30 cellular contexts compared by ENCODE assay signal in genomic region chr22:49035818-49036457, GRCh38.
"Had no signal": no experiment of that assay in that cellular context is flagged by ENCODE, and none has a peak within 500 bp of the region (broad histone marks: within the 10 kb centered on the region; RNA-seq: fewer than 3 reads in every experiment).

No MANE protein-coding gene starts in this region.

- H3K36me3 ChIP-seq: brain microvascular endothelial cell, Peyer's patch, WERI-Rb-1 had no signal

- H3K4me1 ChIP-seq: Peyer's patch had no signal

- H3K4me3 Mint-ChIP-seq: activated CD4-positive, alpha-beta memory T cell treated with anti-CD3 and anti-CD28 coated beads, Interleukin-2, amount 10 ng/mL, durations not matched to agents 7 days and 5 days; activated CD8-positive, alpha-beta memory T cell treated with anti-CD3 and anti-CD28 coated beads, Interleukin-2, amount 10 ng/mL, durations not matched to agents 7 days and 5 days; activated naive CD4-positive, alpha-beta T cell treated with anti-CD3 and anti-CD28 coated beads, Interleukin-2, amount 10 ng/mL, durations not matched to agents 7 days and 5 days; activated naive CD8-positive, alpha-beta T cell; activated naive CD8-positive, alpha-beta T cell treated with anti-CD3 and anti-CD28 coated beads, Interleukin-2, amount 50 U/mL, for 24 hours; T-cell; T-helper 17 cell had no signal

- ATAC-seq: activated CD8-positive, alpha-beta memory T cell treated with anti-CD3 and anti-CD28 coated beads, Interleukin-2, amount 10 ng/mL, durations not matched to agents 7 days and 5 days; activated naive CD8-positive, alpha-beta T cell treated with anti-CD3 and anti-CD28 coated beads, Interleukin-2, amount 50 U/mL, for 24 hours; PC-3; SK-N-SH treated with all-trans-retinoic acid at 6 μM for 48 hours; T-helper 17 cell had no signal

- H3K36me3 Mint-ChIP-seq: activated CD8-positive, alpha-beta memory T cell treated with anti-CD3 and anti-CD28 coated beads, Interleukin-2, amount 10 ng/mL, durations not matched to agents 7 days and 5 days; activated naive CD4-positive, alpha-beta T cell treated with anti-CD3 and anti-CD28 coated beads, Interleukin-2, amount 10 ng/mL, durations not matched to agents 7 days and 5 days; activated naive CD8-positive, alpha-beta T cell; T-cell had no signal

- H3K9ac ChIP-seq: KMS-11 had no signal

- H3K4me2 ChIP-seq: KMS-11 had no signal

- DNase-seq: activated CD4-positive, alpha-beta memory T cell treated with anti-CD3 and anti-CD28 coated beads, Interleukin-2, amount 10 ng/mL, durations not matched to agents 7 days and 5 days; activated CD4-positive, alpha-beta T cell treated with anti-CD3 and anti-CD28 coated beads for 1 hour; activated CD4-positive, alpha-beta T cell treated with anti-CD3 and anti-CD28 coated beads for 48 hours; activated CD4-positive, CD25-positive, alpha-beta regulatory T cell; activated CD8-positive, alpha-beta memory T cell treated with anti-CD3 and anti-CD28 coated beads for 24 hours; activated CD8-positive, alpha-beta memory T cell treated with anti-CD3 and anti-CD28 coated beads, Interleukin-2, amount 10 ng/mL, durations not matched to agents 7 days and 5 days; activated CD8-positive, alpha-beta memory T cell treated with anti-CD3 and anti-CD28 coated beads, Interleukin-2, amount 50 U/mL, for 48 hours; activated effector memory CD4-positive, alpha-beta T cell treated with Interleukin-2 at 50 U/mL for 16 hours; activated naive CD4-positive, alpha-beta T cell treated with anti-CD3 and anti-CD28 coated beads, Interleukin-2, amount 10 ng/mL, durations not matched to agents 7 days and 5 days; activated naive CD8-positive, alpha-beta T cell treated with anti-CD3 and anti-CD28 coated beads, Interleukin-2, amount 50 U/mL, for 24 hours; activated T-cell treated with anti-CD3 and anti-CD28 coated beads, Interleukin-2, amount 50 U/mL, for 48 hours; anterior cingulate cortex; brain microvascular endothelial cell; NCI-H1417; NCI-H187; NCI-H2107; NCI-H2171; NCI-H510A; NCI-H526; NK-92 treated with Interleukin-12 subunit alpha and Interleukin-12 subunit beta, amount 100 ng/mL, for 24 hours; PC-3; Peyer's patch; RPMI8226; SHP77 treated with DMSO at 0.1 percent for 48 hours; T-cell; T-helper 17 cell; WERI-Rb-1 had no signal

- H3K27me3 Mint-ChIP-seq: activated CD4-positive, alpha-beta memory T cell treated with anti-CD3 and anti-CD28 coated beads, Interleukin-2, amount 10 ng/mL, durations not matched to agents 7 days and 5 days; activated CD8-positive, alpha-beta memory T cell treated with anti-CD3 and anti-CD28 coated beads, Interleukin-2, amount 10 ng/mL, durations not matched to agents 7 days and 5 days; activated naive CD4-positive, alpha-beta T cell treated with anti-CD3 and anti-CD28 coated beads, Interleukin-2, amount 10 ng/mL, durations not matched to agents 7 days and 5 days; activated naive CD8-positive, alpha-beta T cell treated with anti-CD3 and anti-CD28 coated beads, Interleukin-2, amount 50 U/mL, for 24 hours had no signal

- H3K27ac Mint-ChIP-seq: activated CD4-positive, alpha-beta memory T cell treated with anti-CD3 and anti-CD28 coated beads, Interleukin-2, amount 10 ng/mL, durations not matched to agents 7 days and 5 days; activated CD8-positive, alpha-beta memory T cell treated with anti-CD3 and anti-CD28 coated beads, Interleukin-2, amount 10 ng/mL, durations not matched to agents 7 days and 5 days; activated naive CD4-positive, alpha-beta T cell treated with anti-CD3 and anti-CD28 coated beads, Interleukin-2, amount 10 ng/mL, durations not matched to agents 7 days and 5 days; activated naive CD8-positive, alpha-beta T cell; activated naive CD8-positive, alpha-beta T cell treated with anti-CD3 and anti-CD28 coated beads, Interleukin-2, amount 50 U/mL, for 24 hours; T-cell; T-helper 17 cell had no signal

- H3K27me3 ChIP-seq: brain microvascular endothelial cell, Peyer's patch had no signal

- H3K27ac ChIP-seq: brain microvascular endothelial cell, KMS-11, Peyer's patch, WERI-Rb-1 had no signal

- H3K4me3 ChIP-seq: Peyer's patch had no signal

- H3K4me1 Mint-ChIP-seq: activated CD4-positive, alpha-beta memory T cell treated with anti-CD3 and anti-CD28 coated beads, Interleukin-2, amount 10 ng/mL, durations not matched to agents 7 days and 5 days; activated CD8-positive, alpha-beta memory T cell treated with anti-CD3 and anti-CD28 coated beads, Interleukin-2, amount 10 ng/mL, durations not matched to agents 7 days and 5 days; activated naive CD4-positive, alpha-beta T cell treated with anti-CD3 and anti-CD28 coated beads, Interleukin-2, amount 10 ng/mL, durations not matched to agents 7 days and 5 days; activated naive CD8-positive, alpha-beta T cell treated with anti-CD3 and anti-CD28 coated beads, Interleukin-2, amount 50 U/mL, for 24 hours; T-cell had no signal

- H3K9me3 ChIP-seq: Peyer's patch had no signal
